In the genomic region with DNA sequence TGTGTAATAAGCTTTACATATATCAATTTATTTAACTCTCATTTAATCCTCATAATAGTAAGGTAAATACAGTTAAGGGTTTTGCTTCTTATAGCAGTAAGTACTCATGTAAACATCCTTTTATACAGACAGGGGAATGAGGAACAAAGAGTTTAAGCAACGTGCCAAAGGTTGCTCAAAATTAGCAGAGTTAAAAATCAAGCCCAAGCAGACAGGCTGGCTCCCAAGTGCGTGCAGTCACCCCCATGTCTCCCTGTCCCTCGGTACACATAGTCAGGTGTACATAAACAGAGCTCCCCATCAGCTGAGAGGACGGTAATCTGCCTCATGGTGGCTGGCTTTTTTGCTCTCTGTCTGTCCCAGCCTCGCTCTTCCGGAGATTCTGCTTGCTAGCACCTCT, we compare ENCODE assay signal across 2 cellular contexts.
TF ChIP-seq lines count a peak whose summit lies in the region.

No MANE protein-coding gene starts in this region.

TF ChIP-seq in HepG2, 621 proteins besides CTCF, POLR2A, EP300 and RAD21:
- TF ChIP-seq MAFK (conservative IDR thresholded peaks at IDR 0.05 in 1 of 2, IDR thresholded peaks at IDR 0.05 in 1 of 2; ENCODE audit: low read length in 2 of 2) (no peak), HOXA9 (CRISPR knock-in tag; IDR thresholded peaks at IDR 0.05; ENCODE audit: borderline replicate concordance) (no peak), ZGPAT (CRISPR knock-in tag; IDR thresholded peaks at IDR 0.05) (no peak), ZEB1 (IDR thresholded peaks at IDR 0.05; ENCODE audit: insufficient replicate concordance, low read depth) (no peak), ZNF552 (CRISPR knock-in tag; IDR thresholded peaks at IDR 0.05; ENCODE audit: borderline replicate concordance) (no peak), DNMT1 (CRISPR knock-in tag; IDR thresholded peaks at IDR 0.05) (no peak), ZBTB7A (CRISPR knock-in tag; IDR thresholded peaks at IDR 0.05) (no peak), BRD4 (CRISPR knock-in tag; IDR thresholded peaks at IDR 0.05) (no peak), TAF1 (CRISPR knock-in tag; IDR thresholded peaks at IDR 0.05) (no peak), NR2F2 (IDR thresholded peaks at IDR 0.05; ENCODE audit: borderline replicate concordance, low read depth) (no peak), HNRNPLL (IDR thresholded peaks at IDR 0.05; ENCODE audit: low read depth, low read length, poor library complexity, severe bottlenecking) (no peak), MYNN (CRISPR knock-in tag; IDR thresholded peaks at IDR 0.05; ENCODE audit: low read depth) (no peak), ZNF143 (CRISPR knock-in tag; IDR thresholded peaks at IDR 0.05) (no peak), ZNF562 (CRISPR knock-in tag; IDR thresholded peaks at IDR 0.05; ENCODE audit: borderline replicate concordance) (no peak), CHD4 (IDR thresholded peaks at IDR 0.05; ENCODE audit: borderline replicate concordance, low read length) (no peak)
- TF ChIP-seq, protein P1, sequence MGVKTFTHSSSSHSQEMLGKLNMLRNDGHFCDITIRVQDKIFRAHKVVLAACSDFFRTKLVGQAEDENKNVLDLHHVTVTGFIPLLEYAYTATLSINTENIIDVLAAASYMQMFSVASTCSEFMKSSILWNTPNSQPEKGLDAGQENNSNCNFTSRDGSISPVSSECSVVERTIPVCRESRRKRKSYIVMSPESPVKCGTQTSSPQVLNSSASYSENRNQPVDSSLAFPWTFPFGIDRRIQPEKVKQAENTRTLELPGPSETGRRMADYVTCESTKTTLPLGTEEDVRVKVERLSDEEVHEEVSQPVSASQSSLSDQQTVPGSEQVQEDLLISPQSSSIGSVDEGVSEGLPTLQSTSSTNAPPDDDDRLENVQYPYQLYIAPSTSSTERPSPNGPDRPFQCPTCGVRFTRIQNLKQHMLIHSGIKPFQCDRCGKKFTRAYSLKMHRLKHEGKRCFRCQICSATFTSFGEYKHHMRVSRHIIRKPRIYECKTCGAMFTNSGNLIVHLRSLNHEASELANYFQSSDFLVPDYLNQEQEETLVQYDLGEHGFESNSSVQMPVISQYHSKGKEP (CRISPR knock-in tag; IDR thresholded peaks at IDR 0.05), result no peak

TF ChIP-seq in H1, 55 proteins besides CTCF, POLR2A, EP300 and RAD21:
- no peak for TF ChIP-seq PHF8 (conservative IDR thresholded peaks at IDR 0.05; ENCODE audit: low read depth, low read length)
- no peak for TF ChIP-seq RBBP5 (IDR thresholded peaks at IDR 0.05; ENCODE audit: borderline replicate concordance, low read depth, low read length)
- no peak for TF ChIP-seq KDM5A (IDR thresholded peaks at IDR 0.05; ENCODE audit: low read length)
- no peak for TF ChIP-seq GABPA (IDR thresholded peaks at IDR 0.05; ENCODE audit: borderline replicate concordance, insufficient read depth, low read length)
- no peak for TF ChIP-seq SIRT6 (IDR thresholded peaks at IDR 0.05; ENCODE audit: low read length)
- TF ChIP-seq, protein P2, sequence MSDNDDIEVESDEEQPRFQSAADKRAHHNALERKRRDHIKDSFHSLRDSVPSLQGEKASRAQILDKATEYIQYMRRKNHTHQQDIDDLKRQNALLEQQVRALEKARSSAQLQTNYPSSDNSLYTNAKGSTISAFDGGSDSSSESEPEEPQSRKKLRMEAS (IDR thresholded peaks at IDR 0.05), result no peak
- no peak for TF ChIP-seq TAF7 (optimal IDR thresholded peaks at IDR 0.05; ENCODE audit: borderline replicate concordance, low read depth, low read length)
- no peak for TF ChIP-seq POLR2AphosphoS5 (IDR thresholded peaks at IDR 0.05; ENCODE audit: low read depth, low read length)
- TF ChIP-seq CEBPB (IDR thresholded peaks at IDR 0.05; ENCODE audit: low read depth, low read length), result no peak
- TF ChIP-seq CHD2 (IDR thresholded peaks at IDR 0.05; ENCODE audit: low read length), result no peak
- no peak for TF ChIP-seq RFX5 (IDR thresholded peaks at IDR 0.05; ENCODE audit: borderline replicate concordance, low read depth, low read length)
- no peak for TF ChIP-seq CHD7 (IDR thresholded peaks at IDR 0.05; ENCODE audit: insufficient replicate concordance, low read length)
- no peak for TF ChIP-seq SP2 (IDR thresholded peaks at IDR 0.05; ENCODE audit: low read length)
- no peak for TF ChIP-seq CREB1 (IDR thresholded peaks at IDR 0.05)
- no peak for TF ChIP-seq BCL11A (IDR thresholded peaks at IDR 0.05; ENCODE audit: low read depth in 2 of 2, low read length in 2 of 2)
- TF ChIP-seq SAP30 (IDR thresholded peaks at IDR 0.05; ENCODE audit: insufficient read depth, insufficient replicate concordance, low read length), result no peak
